ENCODE assay signal across 1 cellular context in the genomic region with DNA sequence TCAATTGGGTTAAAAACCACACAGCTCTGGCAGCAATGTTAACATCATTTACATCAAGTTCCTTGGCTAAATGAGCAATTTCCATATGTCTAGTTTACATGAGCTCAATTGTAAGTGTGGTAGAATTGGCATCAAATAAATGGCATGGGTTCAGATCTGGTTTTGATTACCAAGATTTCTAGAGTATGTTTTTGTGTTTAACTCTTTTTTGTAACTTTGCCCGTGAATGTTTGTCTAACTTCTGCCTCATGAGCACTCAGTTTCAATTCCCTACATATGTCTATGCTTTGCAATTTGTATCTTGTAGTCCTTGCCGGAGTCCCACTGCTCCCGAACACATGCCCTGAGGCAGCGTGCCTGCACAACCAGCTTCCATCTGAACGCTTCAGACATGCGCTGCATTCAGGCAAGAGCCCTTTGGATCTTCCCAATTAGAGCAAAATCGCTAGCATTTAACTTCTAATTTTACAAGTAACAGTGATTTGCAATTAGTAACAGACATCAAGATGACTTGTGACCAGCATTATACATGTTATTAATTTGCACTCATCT.
TF ChIP-seq lines count a peak whose summit lies in the region.

No MANE protein-coding gene starts in this region.

TF ChIP-seq in GM23338, 12 proteins besides CTCF, POLR2A, EP300 and RAD21 (continued from another document):
- TF ChIP-seq, protein P1, sequence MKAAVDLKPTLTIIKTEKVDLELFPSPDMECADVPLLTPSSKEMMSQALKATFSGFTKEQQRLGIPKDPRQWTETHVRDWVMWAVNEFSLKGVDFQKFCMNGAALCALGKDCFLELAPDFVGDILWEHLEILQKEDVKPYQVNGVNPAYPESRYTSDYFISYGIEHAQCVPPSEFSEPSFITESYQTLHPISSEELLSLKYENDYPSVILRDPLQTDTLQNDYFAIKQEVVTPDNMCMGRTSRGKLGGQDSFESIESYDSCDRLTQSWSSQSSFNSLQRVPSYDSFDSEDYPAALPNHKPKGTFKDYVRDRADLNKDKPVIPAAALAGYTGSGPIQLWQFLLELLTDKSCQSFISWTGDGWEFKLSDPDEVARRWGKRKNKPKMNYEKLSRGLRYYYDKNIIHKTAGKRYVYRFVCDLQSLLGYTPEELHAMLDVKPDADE (IDR thresholded peaks at IDR 0.05), result no peak
- TF ChIP-seq, protein P2, sequence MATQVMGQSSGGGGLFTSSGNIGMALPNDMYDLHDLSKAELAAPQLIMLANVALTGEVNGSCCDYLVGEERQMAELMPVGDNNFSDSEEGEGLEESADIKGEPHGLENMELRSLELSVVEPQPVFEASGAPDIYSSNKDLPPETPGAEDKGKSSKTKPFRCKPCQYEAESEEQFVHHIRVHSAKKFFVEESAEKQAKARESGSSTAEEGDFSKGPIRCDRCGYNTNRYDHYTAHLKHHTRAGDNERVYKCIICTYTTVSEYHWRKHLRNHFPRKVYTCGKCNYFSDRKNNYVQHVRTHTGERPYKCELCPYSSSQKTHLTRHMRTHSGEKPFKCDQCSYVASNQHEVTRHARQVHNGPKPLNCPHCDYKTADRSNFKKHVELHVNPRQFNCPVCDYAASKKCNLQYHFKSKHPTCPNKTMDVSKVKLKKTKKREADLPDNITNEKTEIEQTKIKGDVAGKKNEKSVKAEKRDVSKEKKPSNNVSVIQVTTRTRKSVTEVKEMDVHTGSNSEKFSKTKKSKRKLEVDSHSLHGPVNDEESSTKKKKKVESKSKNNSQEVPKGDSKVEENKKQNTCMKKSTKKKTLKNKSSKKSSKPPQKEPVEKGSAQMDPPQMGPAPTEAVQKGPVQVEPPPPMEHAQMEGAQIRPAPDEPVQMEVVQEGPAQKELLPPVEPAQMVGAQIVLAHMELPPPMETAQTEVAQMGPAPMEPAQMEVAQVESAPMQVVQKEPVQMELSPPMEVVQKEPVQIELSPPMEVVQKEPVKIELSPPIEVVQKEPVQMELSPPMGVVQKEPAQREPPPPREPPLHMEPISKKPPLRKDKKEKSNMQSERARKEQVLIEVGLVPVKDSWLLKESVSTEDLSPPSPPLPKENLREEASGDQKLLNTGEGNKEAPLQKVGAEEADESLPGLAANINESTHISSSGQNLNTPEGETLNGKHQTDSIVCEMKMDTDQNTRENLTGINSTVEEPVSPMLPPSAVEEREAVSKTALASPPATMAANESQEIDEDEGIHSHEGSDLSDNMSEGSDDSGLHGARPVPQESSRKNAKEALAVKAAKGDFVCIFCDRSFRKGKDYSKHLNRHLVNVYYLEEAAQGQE (IDR thresholded peaks at IDR 0.05; ENCODE audit: unreplicated experiment), result no peak
